Comparison of ENCODE assay signal across 27 cellular contexts in the genomic region with DNA sequence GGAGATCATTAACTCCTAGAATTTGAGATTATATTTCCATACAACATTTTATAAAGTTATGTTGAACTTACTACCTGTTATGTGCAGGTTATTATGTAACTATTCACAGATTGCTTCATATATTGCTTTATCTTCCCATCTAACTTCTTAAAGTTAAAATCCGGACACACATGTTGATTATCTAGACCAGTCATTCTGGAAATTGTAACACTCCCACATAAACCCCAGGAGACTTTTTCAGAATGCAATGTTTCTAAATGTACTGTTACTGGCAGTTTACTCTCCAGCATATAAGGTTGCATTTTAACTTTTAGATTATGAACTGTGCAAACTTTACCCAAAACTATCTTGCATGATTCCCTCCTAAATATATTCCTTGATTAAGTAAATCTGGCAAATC.
"Had no signal": no experiment of that assay in that cellular context is flagged by ENCODE, and none has a peak within 500 bp of the region (broad histone marks: within the 10 kb centered on the region; RNA-seq: fewer than 3 reads in every experiment).

No MANE protein-coding gene starts in this region.

- H3K36me3 Mint-ChIP-seq: activated naive CD8-positive, alpha-beta T cell treated with anti-CD3 and anti-CD28 coated beads for 36 hours had no signal

- H3K27me3 Mint-ChIP-seq: activated naive CD8-positive, alpha-beta T cell treated with anti-CD3 and anti-CD28 coated beads for 36 hours; stimulated activated naive CD8-positive, alpha-beta T cell treated with anti-CD3 and anti-CD28 coated beads, Interleukin-15, Interleukin-2, amounts not matched to agents 100 ng/mL and 50 ng/mL, for 24 hours had no signal

- H3K4me3 Mint-ChIP-seq: activated naive CD4-positive, alpha-beta T cell treated with anti-CD3 and anti-CD28 coated beads for 36 hours; activated naive CD8-positive, alpha-beta T cell treated with anti-CD3 and anti-CD28 coated beads for 36 hours; activated T-helper 1 cell treated with anti-CD3 and anti-CD28 coated beads, Interleukin-12 subunit alpha, Interleukin-12 subunit beta, Interleukin-2, Interleukin-4 antibody, amounts not matched to agents 30 ng/mL and 10 ng/mL and 1 ng/mL, durations not matched to agents 14 hours and 24 hours and 36 hours; endodermal cell; nephron; stimulated activated effector memory CD8-positive, alpha-beta T cell treated with anti-CD3 and anti-CD28 coated beads, Interleukin-12 subunit alpha, Interleukin-12 subunit beta, amount 100 ng/mL, for 72 hours; stimulated activated naive CD8-positive, alpha-beta T cell treated with anti-CD3 and anti-CD28 coated beads, Interleukin-15, Interleukin-2, amounts not matched to agents 100 ng/mL and 50 ng/mL, for 24 hours had no signal

- H3K4me1 Mint-ChIP-seq: endodermal cell; nephron; stimulated activated effector memory CD8-positive, alpha-beta T cell treated with anti-CD3 and anti-CD28 coated beads, Interleukin-12 subunit alpha, Interleukin-12 subunit beta, amount 100 ng/mL, for 72 hours had no signal

- H3K27ac ChIP-seq: brain microvascular endothelial cell, thoracic aorta, VCaP had no signal

- H3K9me3 ChIP-seq: thoracic aorta had no signal

- FAIRE-seq: astrocyte, keratinocyte, small intestine, urothelium cell line had no signal

- DNase-seq: activated CD4-positive, alpha-beta T cell treated with anti-CD3 and anti-CD28 coated beads for 48 hours; activated CD4-positive, alpha-beta T cell treated with anti-CD3 and anti-CD28 coated beads, Interleukin-2, amount 50 U/mL, for 48 hours; activated CD8-positive, alpha-beta memory T cell treated with anti-CD3 and anti-CD28 coated beads, Interleukin-2, amount 50 U/mL, for 4 hours; activated effector memory CD4-positive, alpha-beta T cell treated with anti-CD3 and anti-CD28 coated beads, Interleukin-2, amount 50 U/mL, for 16 hours; activated naive CD4-positive, alpha-beta T cell treated with anti-CD3 and anti-CD28 coated beads for 36 hours; activated naive CD8-positive, alpha-beta T cell treated with anti-CD3 and anti-CD28 coated beads for 36 hours; activated T-cell treated with anti-CD3 and anti-CD28 coated beads, Interleukin-2, amount 50 U/mL, for 1 hour; amniotic stem cell; brain microvascular endothelial cell; endodermal cell; foreskin fibroblast; head of caudate nucleus; hippocampal formation; left cardiac atrium; left ventricle myocardium superior; small intestine; stimulated activated CD4-positive, alpha-beta T cell treated with anti-CD3 and anti-CD28 coated beads, Interleukin-4, amount 100 ng/mL, for 24 hours; T-helper 9 cell had no signal

- H3K9me3 Mint-ChIP-seq: activated naive CD4-positive, alpha-beta T cell treated with anti-CD3 and anti-CD28 coated beads for 36 hours; activated naive CD8-positive, alpha-beta T cell treated with anti-CD3 and anti-CD28 coated beads for 36 hours; activated T-helper 1 cell treated with anti-CD3 and anti-CD28 coated beads, Interleukin-12 subunit alpha, Interleukin-12 subunit beta, Interleukin-2, Interleukin-4 antibody, amounts not matched to agents 30 ng/mL and 10 ng/mL and 1 ng/mL, durations not matched to agents 14 hours and 24 hours and 36 hours; endodermal cell; nephron; stimulated activated effector memory CD8-positive, alpha-beta T cell treated with anti-CD3 and anti-CD28 coated beads, Interleukin-12 subunit alpha, Interleukin-12 subunit beta, amount 100 ng/mL, for 72 hours; stimulated activated naive CD8-positive, alpha-beta T cell treated with anti-CD3 and anti-CD28 coated beads, Interleukin-15, Interleukin-2, amounts not matched to agents 100 ng/mL and 50 ng/mL, for 24 hours had no signal

- H3K4me3 ChIP-seq: thoracic aorta had no signal

- H3K27ac Mint-ChIP-seq: activated naive CD4-positive, alpha-beta T cell treated with anti-CD3 and anti-CD28 coated beads for 36 hours; activated naive CD8-positive, alpha-beta T cell treated with anti-CD3 and anti-CD28 coated beads for 36 hours; activated T-helper 1 cell treated with anti-CD3 and anti-CD28 coated beads, Interleukin-12 subunit alpha, Interleukin-12 subunit beta, Interleukin-2, Interleukin-4 antibody, amounts not matched to agents 30 ng/mL and 10 ng/mL and 1 ng/mL, durations not matched to agents 14 hours and 24 hours and 36 hours; endodermal cell; nephron; stimulated activated effector memory CD8-positive, alpha-beta T cell treated with anti-CD3 and anti-CD28 coated beads, Interleukin-12 subunit alpha, Interleukin-12 subunit beta, amount 100 ng/mL, for 72 hours; stimulated activated naive CD8-positive, alpha-beta T cell treated with anti-CD3 and anti-CD28 coated beads, Interleukin-15, Interleukin-2, amounts not matched to agents 100 ng/mL and 50 ng/mL, for 24 hours had no signal
